ENCODE assay signal across 8 cellular contexts in the genomic region with DNA sequence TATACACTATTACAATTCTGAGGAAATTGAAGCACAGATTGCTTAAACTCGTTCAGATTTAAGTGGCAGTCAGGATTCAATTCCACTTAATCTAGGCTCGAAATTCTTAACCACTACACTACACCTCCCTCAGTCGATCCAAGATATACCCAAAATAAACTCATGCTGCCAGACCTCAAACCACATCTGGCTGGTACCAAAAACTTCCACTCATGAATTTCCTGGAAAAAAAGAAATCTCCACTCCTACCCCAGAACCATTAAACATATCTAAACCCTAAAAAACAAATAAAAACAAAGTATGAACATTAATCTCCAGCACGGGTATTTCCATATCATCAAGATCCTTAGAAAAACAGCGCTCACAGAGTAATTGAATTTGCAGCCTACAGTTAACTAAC. TPM values are rescaled to one million over a fixed set of nuclear protein-coding genes. Genes with fewer than 3 reads are reported as not detected.
A peak's percentile ranks its signal among the peaks of the same experiment; 100 is the strongest.
DNase-seq lines count a peak whose midpoint lies in the region; ATAC-seq and TF ChIP-seq lines count a peak whose summit lies in the region.

No MANE protein-coding gene starts in this region.

- intact Hi-C loops in activated CD4-positive, alpha-beta T cell treated with anti-CD3 and anti-CD28 coated beads for 36 hours (cut with DNase I, micrococcal nuclease), result loop anchor here (2.0 kb wide), 2 partner anchors 65 to 575 kb away; a partner anchor contains a TSS
- intact Hi-C loops in activated CD4-positive, alpha-beta memory T cell treated with anti-CD3 and anti-CD28 coated beads for 36 hours (cut with micrococcal nuclease), result loop anchor here (2.0 kb wide), 1 partner anchor 39 kb away; no protein-coding TSS in a partner anchor
- intact Hi-C loops in testis (cut with DNase I; ENCODE audit: low total_unique reads) (no loop called here), left colon (cut with DNase I, micrococcal nuclease) (loop anchor here in 1 of 2 donors (10.0 kb wide), 1 partner anchor 59 kb away; a partner anchor contains a TSS)

- POLR2A ChIA-PET in activated CD4-positive, alpha-beta T cell treated with anti-CD3 and anti-CD28 coated beads for 36 hours (lab: Charles Lee), result no interaction called here
- POLR2A ChIA-PET in activated CD4-positive, alpha-beta memory T cell treated with anti-CD3 and anti-CD28 coated beads for 36 hours (lab: Charles Lee), result interaction anchor here (0.8 to 1.3 kb wide), 2 partner anchors 59 kb away, joined by 3 to 4 read pairs; a partner anchor contains a TSS

- H3K27me3 ChIP-seq in testis, result no peaks in the 10 kb centered on the region

- H3K4me3 Mint-ChIP-seq in activated CD4-positive, alpha-beta T cell treated with anti-CD3 and anti-CD28 coated beads for 36 hours, result peak overlapping the region; percentile 94
- peak overlapping the region; percentile 91 for H3K4me3 Mint-ChIP-seq in activated CD4-positive, alpha-beta memory T cell treated with anti-CD3 and anti-CD28 coated beads for 36 hours

- H3K36me3 ChIP-seq in testis (ENCODE audit: low read depth, missing control alignments), result no peaks in the 10 kb centered on the region

- H3K4me3 ChIP-seq in iPS-18c (ENCODE audit: insufficient read depth, low read depth, low read length) (peak overlapping the region; percentile 89), testis (peak overlapping the region; percentile 70 to 77)

- 2% methylated on average over 5 of the region's 5 CpGs for WGBS in testis, 2 donors

- ATAC-seq in activated CD4-positive, alpha-beta T cell treated with anti-CD3 and anti-CD28 coated beads for 36 hours, result no peak
- no peak for ATAC-seq in left colon

- H3K36me3 Mint-ChIP-seq in activated CD4-positive, alpha-beta T cell treated with anti-CD3 and anti-CD28 coated beads for 36 hours (ENCODE audit: low read depth), result peaks cover 34% of the 10 kb centered on the region
- H3K36me3 Mint-ChIP-seq in activated CD4-positive, alpha-beta memory T cell treated with anti-CD3 and anti-CD28 coated beads for 36 hours, result peaks cover 29% of the 10 kb centered on the region

- no peaks in the 10 kb centered on the region for H3K9me3 ChIP-seq in iPS-18c (ENCODE audit: control insufficient read depth, insufficient read depth, low read length)
- H3K9me3 ChIP-seq in testis, result no peaks in the 10 kb centered on the region

- TF ChIP-seq POLR2A in testis (IDR thresholded peaks at IDR 0.05), result no peak

- no peak for TF ChIP-seq CTCF in testis (IDR thresholded peaks at IDR 0.05)

- H3K4me1 Mint-ChIP-seq in activated CD4-positive, alpha-beta T cell treated with anti-CD3 and anti-CD28 coated beads for 36 hours, result peaks cover 33% of the 10 kb centered on the region
- H3K4me1 Mint-ChIP-seq in activated CD4-positive, alpha-beta memory T cell treated with anti-CD3 and anti-CD28 coated beads for 36 hours (ENCODE audit: low read depth), result peaks cover 27% of the 10 kb centered on the region

- no peak for DNase-seq in activated CD4-positive, alpha-beta T cell treated with anti-CD3 and anti-CD28 coated beads for 36 hours
- DNase-seq in activated CD4-positive, alpha-beta T cell treated with anti-CD3 and anti-CD28 coated beads for 1 hour, result no peak
- no peak for DNase-seq in activated CD4-positive, alpha-beta memory T cell treated with anti-CD3 and anti-CD28 coated beads for 36 hours
- DNase-seq in testis, result no peak
- DNase-seq in NCI-H1105 treated with DMSO at 0.1 percent for 48 hours (lab: John Stamatoyannopoulos, UW), result no peak
- DNase-seq in left colon, result no peak
- DNase-seq in NCI-H1930 (lab: John Stamatoyannopoulos, UW), result no peak

- H3K27ac ChIP-seq in testis, result peak overlapping the region in 1 of 2 donors; percentile 96

- H3K4me1 ChIP-seq in testis, result peaks cover 9% of the 10 kb centered on the region

- H3K9me3 Mint-ChIP-seq in activated CD4-positive, alpha-beta T cell treated with anti-CD3 and anti-CD28 coated beads for 36 hours (ENCODE audit: low read depth), result peaks cover 5% of the 10 kb centered on the region
- H3K9me3 Mint-ChIP-seq in activated CD4-positive, alpha-beta memory T cell treated with anti-CD3 and anti-CD28 coated beads for 36 hours, result peaks cover 13% of the 10 kb centered on the region

- no peaks in the 10 kb centered on the region for H3K27me3 Mint-ChIP-seq in activated CD4-positive, alpha-beta T cell treated with anti-CD3 and anti-CD28 coated beads for 36 hours
- no peaks in the 10 kb centered on the region for H3K27me3 Mint-ChIP-seq in activated CD4-positive, alpha-beta memory T cell treated with anti-CD3 and anti-CD28 coated beads for 36 hours

- CTCF ChIA-PET in activated CD4-positive, alpha-beta T cell treated with anti-CD3 and anti-CD28 coated beads for 36 hours (lab: Charles Lee), result interaction anchor here (0.6 kb wide), 1 partner anchor 282 kb away, joined by 3 read pairs; no protein-coding TSS in a partner anchor
- CTCF ChIA-PET in activated CD4-positive, alpha-beta memory T cell treated with anti-CD3 and anti-CD28 coated beads for 36 hours (lab: Charles Lee), result interaction anchor here (0.8 to 2.2 kb wide), 2 partner anchors 59 to 65 kb away, joined by 3 to 5 read pairs; a partner anchor contains a TSS

- peak overlapping the region; percentile 99 for H3K27ac Mint-ChIP-seq in activated CD4-positive, alpha-beta T cell treated with anti-CD3 and anti-CD28 coated beads for 36 hours
- H3K27ac Mint-ChIP-seq in activated CD4-positive, alpha-beta memory T cell treated with anti-CD3 and anti-CD28 coated beads for 36 hours, result peak overlapping the region; percentile 95

RNA-seq across cellular contexts. Expression of a gene that starts 1.1 kb away (rescaled TPM):
- 10 to 100 TPM in 1 of 2 experiments, 1 to 10 TPM in 1; 9.4 to 11.1 TPM for total RNA-seq in activated CD4-positive, alpha-beta T cell treated with anti-CD3 and anti-CD28 coated beads for 36 hours
- 10 to 100 TPM; 11.1 to 11.4 TPM for total RNA-seq in activated CD4-positive, alpha-beta memory T cell treated with anti-CD3 and anti-CD28 coated beads for 36 hours
- total RNA-seq in testis (10 to 100 TPM; 19.6 to 36.2 TPM), left colon (1 to 10 TPM; 6.4 to 8.3 TPM)
- polyA plus RNA-seq in testis (ENCODE audit: insufficient read depth, low read depth, low replicate concordance), result 13.7 TPM

RNA-seq across cellular contexts. Expression of a gene that starts 59.4 kb away (rescaled TPM):
- total RNA-seq in activated CD4-positive, alpha-beta T cell treated with anti-CD3 and anti-CD28 coated beads for 36 hours, result 1 to 10 TPM in 1 of 2 experiments, under 1 TPM in 1; 0.67 to 1.1 TPM
- 1 to 10 TPM in 1 of 2 experiments, under 1 TPM in 1; 0.86 to 1.1 TPM for total RNA-seq in activated CD4-positive, alpha-beta memory T cell treated with anti-CD3 and anti-CD28 coated beads for 36 hours
- total RNA-seq in testis (1 to 10 TPM; 3.2 to 5.0 TPM), left colon (1 to 10 TPM in 1 of 2 donors, under 1 TPM in 1; 0.92 to 1.3 TPM)
- polyA plus RNA-seq in testis (ENCODE audit: insufficient read depth, low read depth, low replicate concordance), result 6.6 TPM

RNA-seq across cellular contexts. Expression of a gene that starts 59.5 kb away (rescaled TPM):
- total RNA-seq in activated CD4-positive, alpha-beta T cell treated with anti-CD3 and anti-CD28 coated beads for 36 hours, result 1 to 10 TPM; 2.4 to 2.9 TPM
- 1 to 10 TPM; 2.7 to 4.0 TPM for total RNA-seq in activated CD4-positive, alpha-beta memory T cell treated with anti-CD3 and anti-CD28 coated beads for 36 hours
- total RNA-seq in testis, result 10 to 100 TPM in 1 of 2 donors, 1 to 10 TPM in 1; 9.1 to 13.1 TPM
- polyA plus RNA-seq in testis (ENCODE audit: insufficient read depth, low read depth, low replicate concordance), result 5.9 TPM
- 1 to 10 TPM; 2.6 to 2.8 TPM for total RNA-seq in left colon
